2 cellular contexts compared by ENCODE assay signal in the genomic region with DNA sequence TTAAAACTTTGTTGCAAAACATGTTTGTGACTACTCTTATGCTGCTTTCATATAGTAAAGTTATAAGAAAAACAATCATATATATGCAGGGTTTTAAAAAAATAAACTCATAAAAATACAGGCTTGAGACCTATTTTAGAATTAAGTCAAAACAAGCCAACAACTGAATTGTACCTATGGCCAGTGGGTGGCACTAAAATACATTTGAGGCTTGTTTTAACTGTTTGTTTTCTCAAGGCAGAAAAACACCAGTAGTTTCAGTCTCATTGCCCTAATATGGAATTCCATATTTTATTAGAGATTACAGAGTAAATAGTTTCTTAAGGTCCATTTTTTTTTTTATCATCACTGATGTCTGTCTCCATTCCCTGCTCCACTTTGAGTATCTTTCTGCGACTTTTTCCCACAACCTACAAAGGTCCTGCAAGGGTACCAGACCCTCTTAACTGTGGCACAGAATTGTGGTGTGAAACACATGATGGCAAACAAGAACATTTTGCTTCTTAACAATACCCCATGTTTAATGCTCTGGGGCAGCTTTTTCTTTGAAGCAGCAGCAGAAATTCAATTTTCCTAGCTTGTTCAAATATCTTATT.
TF ChIP-seq lines count a peak whose summit lies in the region.

No MANE protein-coding gene starts in this region.

TF ChIP-seq in K562, 482 proteins besides CTCF, POLR2A, EP300 and RAD21:
- TF ChIP-seq ZNF431 (CRISPR knock-in tag; IDR thresholded peaks at IDR 0.05): no peak
- no peak for TF ChIP-seq ZNF785 (CRISPR knock-in tag; IDR thresholded peaks at IDR 0.05)
- peak in 1 of 2 experiments; percentile 26; a peak in 1 of 4 replicates for TF ChIP-seq SRF (CRISPR knock-in tag; IDR thresholded peaks at IDR 0.05)
- peak; percentile 33; the same call in 1 of the 2 replicates for TF ChIP-seq DEAF1 (CRISPR knock-in tag; IDR thresholded peaks at IDR 0.05)
TF ChIP-seq in K562: peak in this region for 2.

TF ChIP-seq in HepG2, 621 proteins besides CTCF, POLR2A, EP300 and RAD21:
- no peak for TF ChIP-seq KDM1A (CRISPR knock-in tag; IDR thresholded peaks at IDR 0.05)
- peak; percentile 98 for TF ChIP-seq ZNF652 (CRISPR knock-in tag; IDR thresholded peaks at IDR 0.05; ENCODE audit: borderline replicate concordance, low read depth)
- TF ChIP-seq STAG1 (CRISPR knock-in tag; IDR thresholded peaks at IDR 0.05): peak; percentile 65
- no peak for TF ChIP-seq MTA3 (CRISPR knock-in tag; IDR thresholded peaks at IDR 0.05)
- no peak for TF ChIP-seq ZNF296 (CRISPR knock-in tag; conservative IDR thresholded peaks at IDR 0.05)
- no peak for TF ChIP-seq ZNF674 (CRISPR knock-in tag; IDR thresholded peaks at IDR 0.05; ENCODE audit: low read depth)
- peak; percentile 19; the same call in 1 of the 2 replicates for TF ChIP-seq FOXJ3 (CRISPR knock-in tag; IDR thresholded peaks at IDR 0.05; ENCODE audit: borderline replicate concordance)
- no peak for TF ChIP-seq ZNF773 (CRISPR knock-in tag; IDR thresholded peaks at IDR 0.05; ENCODE audit: borderline replicate concordance)
- TF ChIP-seq ZNF335 (CRISPR knock-in tag; IDR thresholded peaks at IDR 0.05): no peak
- TF ChIP-seq, protein P1, sequence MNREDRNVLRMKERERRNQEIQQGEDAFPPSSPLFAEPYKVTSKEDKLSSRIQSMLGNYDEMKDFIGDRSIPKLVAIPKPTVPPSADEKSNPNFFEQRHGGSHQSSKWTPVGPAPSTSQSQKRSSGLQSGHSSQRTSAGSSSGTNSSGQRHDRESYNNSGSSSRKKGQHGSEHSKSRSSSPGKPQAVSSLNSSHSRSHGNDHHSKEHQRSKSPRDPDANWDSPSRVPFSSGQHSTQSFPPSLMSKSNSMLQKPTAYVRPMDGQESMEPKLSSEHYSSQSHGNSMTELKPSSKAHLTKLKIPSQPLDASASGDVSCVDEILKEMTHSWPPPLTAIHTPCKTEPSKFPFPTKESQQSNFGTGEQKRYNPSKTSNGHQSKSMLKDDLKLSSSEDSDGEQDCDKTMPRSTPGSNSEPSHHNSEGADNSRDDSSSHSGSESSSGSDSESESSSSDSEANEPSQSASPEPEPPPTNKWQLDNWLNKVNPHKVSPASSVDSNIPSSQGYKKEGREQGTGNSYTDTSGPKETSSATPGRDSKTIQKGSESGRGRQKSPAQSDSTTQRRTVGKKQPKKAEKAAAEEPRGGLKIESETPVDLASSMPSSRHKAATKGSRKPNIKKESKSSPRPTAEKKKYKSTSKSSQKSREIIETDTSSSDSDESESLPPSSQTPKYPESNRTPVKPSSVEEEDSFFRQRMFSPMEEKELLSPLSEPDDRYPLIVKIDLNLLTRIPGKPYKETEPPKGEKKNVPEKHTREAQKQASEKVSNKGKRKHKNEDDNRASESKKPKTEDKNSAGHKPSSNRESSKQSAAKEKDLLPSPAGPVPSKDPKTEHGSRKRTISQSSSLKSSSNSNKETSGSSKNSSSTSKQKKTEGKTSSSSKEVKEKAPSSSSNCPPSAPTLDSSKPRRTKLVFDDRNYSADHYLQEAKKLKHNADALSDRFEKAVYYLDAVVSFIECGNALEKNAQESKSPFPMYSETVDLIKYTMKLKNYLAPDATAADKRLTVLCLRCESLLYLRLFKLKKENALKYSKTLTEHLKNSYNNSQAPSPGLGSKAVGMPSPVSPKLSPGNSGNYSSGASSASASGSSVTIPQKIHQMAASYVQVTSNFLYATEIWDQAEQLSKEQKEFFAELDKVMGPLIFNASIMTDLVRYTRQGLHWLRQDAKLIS (CRISPR knock-in tag; IDR thresholded peaks at IDR 0.05): no peak
- TF ChIP-seq SRSF9 (IDR thresholded peaks at IDR 0.05; ENCODE audit: borderline replicate concordance, insufficient read depth, low read depth, low read length, poor library complexity, severe bottlenecking): no peak
- TF ChIP-seq ZHX2 (IDR thresholded peaks at IDR 0.05; ENCODE audit: low read depth): no peak
- TF ChIP-seq ZHX2 (CRISPR knock-in tag; IDR thresholded peaks at IDR 0.05; ENCODE audit: borderline replicate concordance): no peak
- TF ChIP-seq ZNF891 (CRISPR knock-in tag; IDR thresholded peaks at IDR 0.05): no peak
- no peak for TF ChIP-seq ZNF552 (CRISPR knock-in tag; IDR thresholded peaks at IDR 0.05; ENCODE audit: borderline replicate concordance)
- no peak for TF ChIP-seq ZNF138 (CRISPR knock-in tag; IDR thresholded peaks at IDR 0.05; ENCODE audit: low read depth)
- TF ChIP-seq ZUFSP (CRISPR knock-in tag; IDR thresholded peaks at IDR 0.05; ENCODE audit: borderline replicate concordance): no peak
- no peak for TF ChIP-seq TSC22D2 (CRISPR knock-in tag; IDR thresholded peaks at IDR 0.05; ENCODE audit: borderline replicate concordance)
- no peak for TF ChIP-seq ZFAT (CRISPR knock-in tag; conservative IDR thresholded peaks at IDR 0.05)
- TF ChIP-seq MZF1 (CRISPR knock-in tag; IDR thresholded peaks at IDR 0.05; ENCODE audit: borderline replicate concordance): no peak
- peak; percentile 31; the same call in 1 of the 2 replicates for TF ChIP-seq SRF (IDR thresholded peaks at IDR 0.05; ENCODE audit: low read depth, low read length)
- no peak for TF ChIP-seq YY1 (IDR thresholded peaks at IDR 0.05; ENCODE audit: insufficient read depth, insufficient replicate concordance, low read depth, low read length)
- no peak for TF ChIP-seq HDAC6 (IDR thresholded peaks at IDR 0.05; ENCODE audit: low read depth, low read length)
